ENCODE assay signal across 8 cellular contexts in the genomic region with DNA sequence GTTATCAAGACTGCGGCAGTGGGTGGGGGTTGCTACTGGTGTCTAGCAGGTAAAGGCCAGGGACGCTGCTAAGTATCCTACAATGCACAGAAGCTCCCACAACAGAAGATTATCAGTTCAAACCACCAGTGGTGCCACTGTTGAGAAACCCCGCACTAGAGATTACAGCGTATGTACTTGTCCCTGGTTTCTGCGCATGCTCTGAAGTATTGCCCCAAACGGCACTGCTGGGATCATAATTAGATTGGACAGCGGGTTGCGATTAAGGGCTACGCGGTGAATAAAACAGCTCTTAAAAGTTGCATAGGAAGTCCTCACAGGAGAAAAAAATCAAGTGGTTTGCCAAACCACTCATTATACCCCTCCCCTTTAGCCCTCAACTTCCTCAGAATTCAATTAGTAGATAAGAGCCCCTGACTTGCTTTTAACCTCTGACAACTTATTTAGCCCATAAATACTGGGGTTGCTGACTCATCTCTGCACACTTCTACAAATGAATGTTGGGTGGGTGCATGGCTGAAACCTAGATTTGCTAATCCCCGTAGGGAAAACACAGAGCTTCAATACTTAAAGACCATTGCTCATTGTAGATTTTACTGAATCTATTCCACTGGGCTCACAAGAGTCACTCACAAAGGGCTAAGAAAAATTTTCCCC.
DNase-seq lines count a peak whose midpoint lies in the region; ATAC-seq and TF ChIP-seq lines count a peak whose summit lies in the region.

No MANE protein-coding gene starts in this region.

- 12 to 13% methylated on average over 11 of the region's 11 CpGs for WGBS in lung, 2 donors
- WGBS in psoas muscle, 3 donors = 62 to 76% (median 62%) methylated on average over 11 of the region's 11 CpGs

- CTCF ChIA-PET in activated CD8-positive, alpha-beta memory T cell treated with anti-CD3 and anti-CD28 coated beads, Interleukin-2, amount 10 ng/mL, durations not matched to agents 7 days and 5 days (lab: Charles Lee) = interaction anchor here (0.6 to 5.4 kb wide), 11 partner anchors 9 to 936 kb away, joined by 3 to 40 read pairs (median 3); a partner anchor contains a TSS

- intact Hi-C loops in psoas muscle (cut with DNase I) = no loop called here

- peaks cover 2% of the 10 kb centered on the region for H3K9me3 Mint-ChIP-seq in activated CD8-positive, alpha-beta memory T cell treated with anti-CD3 and anti-CD28 coated beads, Interleukin-2, amount 10 ng/mL, durations not matched to agents 7 days and 5 days (ENCODE audit: low read depth)

- peaks cover 42% of the 10 kb centered on the region for H3K4me1 Mint-ChIP-seq in activated CD8-positive, alpha-beta memory T cell treated with anti-CD3 and anti-CD28 coated beads, Interleukin-2, amount 10 ng/mL, durations not matched to agents 7 days and 5 days

- peak overlapping the region; percentile 59 for H3K4me3 Mint-ChIP-seq in activated CD8-positive, alpha-beta memory T cell treated with anti-CD3 and anti-CD28 coated beads, Interleukin-2, amount 10 ng/mL, durations not matched to agents 7 days and 5 days

- peak; percentile 73 for DNase-seq in GF-D8 (lab: John Stamatoyannopoulos, UW)
- DNase-seq in HAP-1 (ENCODE audit: low spot score in 2 of 2) = peak; percentile 7 to 31
- DNase-seq in NCI-H1436 (lab: John Stamatoyannopoulos, UW) = peak; percentile 58
- peak; percentile 84 for DNase-seq in activated CD8-positive, alpha-beta memory T cell treated with anti-CD3 and anti-CD28 coated beads, Interleukin-2, amount 10 ng/mL, durations not matched to agents 7 days and 5 days
- DNase-seq in lung (ENCODE audit: low spot score) = peak; percentile 53
- no peak for DNase-seq in psoas muscle
- no peak for DNase-seq in COLO668 (lab: John Stamatoyannopoulos, UW; ENCODE audit: unreplicated experiment)

- ATAC-seq in activated CD8-positive, alpha-beta memory T cell treated with anti-CD3 and anti-CD28 coated beads, Interleukin-2, amount 10 ng/mL, durations not matched to agents 7 days and 5 days = peak; percentile 83
- ATAC-seq in lung (ENCODE audit: insufficient read depth, low FRiP score) (peak; percentile 48), psoas muscle (no peak), GM21526 (IDR thresholded peaks at IDR 0.05; ENCODE audit: low FRiP score, unreplicated experiment) (no peak)

- peak overlapping the region; percentile 92 for H3K27ac Mint-ChIP-seq in activated CD8-positive, alpha-beta memory T cell treated with anti-CD3 and anti-CD28 coated beads, Interleukin-2, amount 10 ng/mL, durations not matched to agents 7 days and 5 days

- H3K36me3 ChIP-seq in HAP-1 (replicated peaks) (no peaks in the 10 kb centered on the region), lung (ENCODE audit: control insufficient read depth in 2 of 2, insufficient read depth in 2 of 2, low read length in 2 of 2) (no peaks in the 10 kb centered on the region), psoas muscle (ENCODE audit: insufficient read depth in 1 of 2, low read depth in 1 of 2) (no peaks in the 10 kb centered on the region)

- H3K9me3 ChIP-seq in HAP-1 (no peaks in the 10 kb centered on the region), lung (ENCODE audit: control insufficient read depth in 2 of 2, insufficient read depth in 1 of 2, low read length in 1 of 2) (peaks cover 0 to 2% of the 10 kb centered on the region in 2 donors), psoas muscle (no peaks in the 10 kb centered on the region)

- peaks cover 16% of the 10 kb centered on the region for H3K27me3 Mint-ChIP-seq in activated CD8-positive, alpha-beta memory T cell treated with anti-CD3 and anti-CD28 coated beads, Interleukin-2, amount 10 ng/mL, durations not matched to agents 7 days and 5 days

- in situ Hi-C loops in HAP-1 (cut with MboI; ENCODE audit: low sequenced_read_pairs) = no loop called here

- H3K36me3 Mint-ChIP-seq in activated CD8-positive, alpha-beta memory T cell treated with anti-CD3 and anti-CD28 coated beads, Interleukin-2, amount 10 ng/mL, durations not matched to agents 7 days and 5 days = peaks cover 2% of the 10 kb centered on the region

- H3K4me3 ChIP-seq in HAP-1 = no peak overlapping the region
- H3K4me3 ChIP-seq in lung = no peak overlapping the region
- H3K4me3 ChIP-seq in psoas muscle = no peak overlapping the region

- TF ChIP-seq CTCF in lung (IDR thresholded peaks at IDR 0.05; ENCODE audit: control extremely low read depth, extremely low read depth) (no peak), psoas muscle (IDR thresholded peaks at IDR 0.05) (no peak)

- no peaks in the 10 kb centered on the region for H3K4me1 ChIP-seq in HAP-1
- H3K4me1 ChIP-seq in lung (ENCODE audit: control insufficient read depth in 2 of 2, insufficient read depth in 2 of 2, low read length in 2 of 2) = no peaks in the 10 kb centered on the region
- no peaks in the 10 kb centered on the region for H3K4me1 ChIP-seq in psoas muscle

- H3K27ac ChIP-seq in lung (ENCODE audit: low read depth in 1 of 2, low read length in 1 of 2) = no peak overlapping the region
- no peak overlapping the region for H3K27ac ChIP-seq in psoas muscle

- no peaks in the 10 kb centered on the region for H3K27me3 ChIP-seq in HAP-1 (ENCODE audit: low read depth)
- no peaks in the 10 kb centered on the region for H3K27me3 ChIP-seq in lung (ENCODE audit: control insufficient read depth, insufficient read depth)
- peaks cover 0 to 7% (median 2%) of the 10 kb centered on the region in 3 donors for H3K27me3 ChIP-seq in psoas muscle (ENCODE audit: insufficient read depth in 3 of 3, low read length in 2 of 3)

Comparison
In these comparisons a context has a peak if more than half of its experiments do, and no peak if none do; other contexts are left out.
1. DNase-seq: peak in GF-D8 (single experiment), HAP-1 (2 of 2), NCI-H1436 (single experiment), activated CD8-positive, alpha-beta memory T cell treated with anti-CD3 and anti-CD28 coated beads, Interleukin-2, amount 10 ng/mL, durations not matched to agents 7 days and 5 days (single experiment) and lung (single experiment); none in psoas muscle (0 of 2) and COLO668 (single experiment).
2. ATAC-seq: peak in activated CD8-positive, alpha-beta memory T cell treated with anti-CD3 and anti-CD28 coated beads, Interleukin-2, amount 10 ng/mL, durations not matched to agents 7 days and 5 days (single experiment) and lung (single experiment); none in psoas muscle (0 of 4) and GM21526 (single experiment).